Comparison of ENCODE assay signal across 1 cellular context in genomic region chr5:21919417-21920022, GRCh38.
TF ChIP-seq lines count a peak whose summit lies in the region.

No MANE protein-coding gene starts in this region.

TF ChIP-seq in SK-N-SH treated with all-trans-retinoic acid at 6 μM for 48 hours, 23 proteins besides CTCF, POLR2A, EP300 and RAD21 (continued from another document):
- no peak for TF ChIP-seq TCF4 (CRISPR knock-in tag; IDR thresholded peaks at IDR 0.05; ENCODE audit: borderline replicate concordance)
- TF ChIP-seq ISL1 (CRISPR knock-in tag; IDR thresholded peaks at IDR 0.05): no peak
- TF ChIP-seq ESRRG (CRISPR knock-in tag; IDR thresholded peaks at IDR 0.05): no peak
- no peak for TF ChIP-seq ZNF70 (CRISPR knock-in tag; IDR thresholded peaks at IDR 0.05)
